In the genomic region with DNA sequence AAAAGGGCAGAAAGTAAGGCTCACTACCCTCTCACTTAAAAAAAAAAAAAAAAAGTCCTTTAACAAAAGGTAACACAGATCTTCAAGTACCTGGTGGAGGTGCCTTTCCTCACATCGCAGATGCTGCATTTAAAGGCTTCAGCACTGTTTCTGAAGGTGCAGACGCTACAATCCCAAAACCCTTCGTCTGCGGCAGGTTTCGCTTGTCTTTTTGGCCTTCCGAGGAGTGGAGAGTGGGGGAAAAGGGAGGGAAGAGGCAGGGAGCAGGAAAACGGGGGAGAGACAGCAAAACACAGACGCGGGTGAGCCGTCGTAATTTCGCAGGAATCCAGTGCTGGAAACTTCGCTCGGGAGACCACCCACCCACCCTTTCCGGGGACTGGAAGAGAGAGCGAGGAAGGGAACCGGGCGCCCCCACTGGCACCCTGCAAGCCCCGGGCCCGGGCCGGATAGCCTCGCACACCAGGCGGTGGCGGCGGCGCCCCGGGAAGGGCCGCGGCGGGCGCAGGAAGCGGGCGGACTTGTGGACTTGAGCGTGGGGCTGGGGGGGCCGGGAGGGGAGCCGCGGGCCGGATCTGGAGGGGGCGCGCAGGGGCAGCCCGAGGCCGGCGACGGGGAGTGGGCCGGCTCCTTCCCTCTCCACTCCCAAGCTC, we compare ENCODE assay signal across 8 cellular contexts. TPM values are rescaled to one million over a fixed set of nuclear protein-coding genes. Genes with fewer than 3 reads are reported as not detected.
A peak's percentile ranks its signal among the peaks of the same experiment; 100 is the strongest.
DNase-seq lines count a peak whose midpoint lies in the region; ATAC-seq and TF ChIP-seq lines count a peak whose summit lies in the region.

A gene (minus strand): TSS at position 216 of the 653 bp plus-strand sequence.

- no peaks in the 10 kb centered on the region for H3K9me3 ChIP-seq in CD8-positive, alpha-beta memory T cell (ENCODE audit: low read length)
- no peaks in the 10 kb centered on the region for H3K9me3 ChIP-seq in effector memory CD4-positive, alpha-beta T cell (ENCODE audit: control insufficient read depth, low read length)
- no peaks in the 10 kb centered on the region for H3K9me3 ChIP-seq in tibial artery

- H3K27ac ChIP-seq in CD8-positive, alpha-beta memory T cell (ENCODE audit: low read depth, low read length), result peak within 1 kb of the TSS; percentile 76
- H3K27ac ChIP-seq in VCaP (peak within 1 kb of the TSS; percentile 94), tibial artery (peak within 1 kb of the TSS; percentile 79 to 91)
- H3K27ac ChIP-seq in effector memory CD4-positive, alpha-beta T cell (ENCODE audit: insufficient read depth, low read length, poor library complexity, severe bottlenecking), result peak within 1 kb of the TSS; percentile 72

- CTCF ChIA-PET in CD8-positive, alpha-beta memory T cell (lab: Charles Lee), result no interaction called here

- H3K27ac Mint-ChIP-seq in CD8-positive, alpha-beta memory T cell, result peak within 1 kb of the TSS; percentile 91 to 99 (median 96)

- POLR2A ChIA-PET in CD8-positive, alpha-beta memory T cell (lab: Charles Lee), result no interaction called here

- no peaks in the 10 kb centered on the region for H3K27me3 ChIP-seq in CD8-positive, alpha-beta memory T cell (ENCODE audit: insufficient read depth, low read length, poor library complexity, severe bottlenecking)
- no peaks in the 10 kb centered on the region for H3K27me3 ChIP-seq in effector memory CD4-positive, alpha-beta T cell (replicated peaks; ENCODE audit: control insufficient read depth, insufficient read depth, low read length, poor library complexity, severe bottlenecking)
- no peaks in the 10 kb centered on the region for H3K27me3 ChIP-seq in tibial artery

- peak; percentile 23; the same call in 1 of the 2 replicates for TF ChIP-seq CTCF in VCaP (conservative IDR thresholded peaks at IDR 0.05)
- no peak for TF ChIP-seq CTCF in tibial artery (IDR thresholded peaks at IDR 0.05)

- no peaks in the 10 kb centered on the region for H3K9me3 Mint-ChIP-seq in CD8-positive, alpha-beta memory T cell

- peak in 3 of 5 donors; percentile 7 to 58 (median 47) for DNase-seq in CD8-positive, alpha-beta memory T cell
- peak in 1 of 3 donors; percentile 16 for DNase-seq in effector memory CD4-positive, alpha-beta T cell
- DNase-seq in midbrain (lab: John Stamatoyannopoulos, UW) (peak; percentile 78), tibial artery (no peak), GM19240 (ENCODE audit: insufficient read length, low spot score) (no peak)

- H3K27me3 Mint-ChIP-seq in CD8-positive, alpha-beta memory T cell, result peaks cover 21 to 24% of the 10 kb centered on the region in 2 donors

- intact Hi-C loops in tibial artery (cut with DNase I; ENCODE audit: low total_unique reads), result loop anchor here (10.0 kb wide), 1 partner anchor 202 kb away; no protein-coding TSS in a partner anchor

- peak within 1 kb of the TSS; percentile 85 for H3K4me3 ChIP-seq in CD8-positive, alpha-beta memory T cell (ENCODE audit: low read length)
- peak within 1 kb of the TSS; percentile 79 for H3K4me3 ChIP-seq in effector memory CD4-positive, alpha-beta T cell (ENCODE audit: insufficient read depth, low read depth, low read length, poor library complexity, severe bottlenecking)
- H3K4me3 ChIP-seq in tibial artery, result peak within 1 kb of the TSS; percentile 68 to 89

- peaks cover 49 to 53% (median 49%) of the 10 kb centered on the region in 3 donors for H3K4me1 Mint-ChIP-seq in CD8-positive, alpha-beta memory T cell

- ATAC-seq in GM19467 (IDR thresholded peaks at IDR 0.05; ENCODE audit: unreplicated experiment) (peak; percentile 32), HG03571 (IDR thresholded peaks at IDR 0.05; ENCODE audit: unreplicated experiment) (peak; percentile 34)

- H3K36me3 ChIP-seq in CD8-positive, alpha-beta memory T cell (ENCODE audit: insufficient read depth, low read length), result no peaks in the 10 kb centered on the region
- H3K36me3 ChIP-seq in effector memory CD4-positive, alpha-beta T cell (ENCODE audit: control insufficient read depth, insufficient read depth, low read length), result no peaks in the 10 kb centered on the region
- H3K36me3 ChIP-seq in tibial artery, result no peaks in the 10 kb centered on the region

- peaks cover 53% of the 10 kb centered on the region for H3K4me1 ChIP-seq in CD8-positive, alpha-beta memory T cell (ENCODE audit: insufficient read depth, low read length)
- peaks cover 24% of the 10 kb centered on the region for H3K4me1 ChIP-seq in effector memory CD4-positive, alpha-beta T cell (ENCODE audit: control insufficient read depth, insufficient read depth, low read length, poor library complexity, severe bottlenecking)
- H3K4me1 ChIP-seq in tibial artery, result peaks cover 0 to 31% (median 4%) of the 10 kb centered on the region in 4 donors

- H3K36me3 Mint-ChIP-seq in CD8-positive, alpha-beta memory T cell, result peaks cover 0 to 9% (median 6%) of the 10 kb centered on the region in 3 donors

- H3K4me3 Mint-ChIP-seq in CD8-positive, alpha-beta memory T cell, result peak within 1 kb of the TSS; percentile 93 to 100 (median 97)

RNA-seq across cellular contexts. Expression of the gene that starts here (rescaled TPM):
- 10 to 100 TPM; 41.3 to 42.6 TPM for total RNA-seq in CD8-positive, alpha-beta memory T cell
- 1.8 TPM for polyA plus RNA-seq in CD8-positive, alpha-beta memory T cell

Comparison
In these comparisons a context has a peak if more than half of its experiments do, and no peak if none do; other contexts are left out.
1. DNase-seq: peak in CD8-positive, alpha-beta memory T cell (3 of 5) and midbrain (single experiment); none in tibial artery (0 of 2) and GM19240 (single experiment).
2. Peak in every context shown above with its lines, with median percentiles within 50 percentile points of each other: H3K27ac ChIP-seq and H3K4me3 ChIP-seq.